In the genomic region with DNA sequence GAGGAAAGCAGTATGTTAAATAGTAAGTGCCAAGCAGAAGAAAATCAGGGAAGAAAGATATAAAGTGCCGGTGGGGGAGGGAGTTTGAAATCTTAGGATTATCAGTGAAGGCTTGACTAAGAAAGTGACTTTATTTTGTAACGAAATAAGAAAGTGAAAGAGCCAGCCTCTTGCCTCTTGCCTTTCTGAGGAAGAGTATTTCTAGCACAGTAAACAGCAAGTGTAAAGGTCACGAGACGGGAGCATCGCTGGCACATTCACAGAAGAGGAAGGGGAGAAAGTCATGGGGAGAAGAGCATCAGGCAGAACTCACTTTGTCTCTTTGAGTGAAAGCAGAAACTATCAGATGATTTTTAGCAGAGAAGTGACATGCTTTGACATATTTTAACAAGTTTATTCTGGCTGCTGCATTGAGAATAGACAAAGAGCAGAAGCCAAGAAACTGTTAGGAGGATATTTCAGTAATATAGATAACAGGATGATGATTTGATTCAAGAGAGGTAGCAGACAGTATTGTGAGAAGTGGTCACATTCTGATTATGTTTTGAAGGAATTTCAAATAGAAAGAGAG, we compare ENCODE assay signal across 12 cellular contexts.
A peak's percentile ranks its signal among the peaks of the same experiment; 100 is the strongest.
DNase-seq lines count a peak whose midpoint lies in the region; ATAC-seq, FAIRE-seq and TF ChIP-seq lines count a peak whose summit lies in the region.
"Had no signal": no experiment of that assay in that cellular context is flagged by ENCODE, and none has a peak within 500 bp of the region (broad histone marks: within the 10 kb centered on the region; RNA-seq: fewer than 3 reads in every experiment).

No MANE protein-coding gene starts in this region.

- FAIRE-seq in HepG2 (lab: Jason Lieb, UNC) = no peak
- FAIRE-seq: endothelial cell of umbilical vein had no signal

- peaks cover 0 to 14% (median 0%) of the 10 kb centered on the region in 12 donors for H3K9me3 ChIP-seq in heart left ventricle
- no peaks in the 10 kb centered on the region for H3K9me3 ChIP-seq in HepG2 (ENCODE audit: low read length)
- H3K9me3 ChIP-seq in upper lobe of left lung = no peaks in the 10 kb centered on the region

- no peak overlapping the region for H3K4me3 ChIP-seq in heart left ventricle
- no peak overlapping the region for H3K4me3 ChIP-seq in HepG2 (replicated peaks in 1 of 3; ENCODE audit: insufficient read depth in 1 of 3, low read depth in 2 of 3, low read length in 3 of 3)
- no peak overlapping the region for H3K4me3 ChIP-seq in upper lobe of left lung

- TF ChIP-seq EP300 in HepG2 (IDR thresholded peaks at IDR 0.05; ENCODE audit: low read depth in 2 of 2, low read length in 2 of 2) = no peak
- TF ChIP-seq EP300 in HepG2 (CRISPR knock-in tag; IDR thresholded peaks at IDR 0.05; ENCODE audit: borderline replicate concordance) = no peak
- peak in 1 of 4 donors; percentile 52 for TF ChIP-seq EP300 in upper lobe of left lung (IDR thresholded peaks at IDR 0.05)

- in situ Hi-C loops in HepG2 (cut with HindIII; ENCODE audit: extremely low pct_ligation_motif_present, low pct_unique_long_range_greater_than_20kb) = no loop called here

- H3K27me3 ChIP-seq in heart left ventricle = no peaks in the 10 kb centered on the region
- no peaks in the 10 kb centered on the region for H3K27me3 ChIP-seq in HepG2 (ENCODE audit: control insufficient read depth in 1 of 2, insufficient read depth in 2 of 2, low read length in 2 of 2)
- no peaks in the 10 kb centered on the region for H3K27me3 ChIP-seq in upper lobe of left lung

- H3K27ac ChIP-seq in heart left ventricle = peak overlapping the region in 11 of 12 donors; percentile 17 to 84 (median 71)
- no peak overlapping the region for H3K27ac ChIP-seq in HepG2 (ENCODE audit: extremely low read length, insufficient read depth, low read length)
- peak overlapping the region; percentile 32 to 62 (median 41) for H3K27ac ChIP-seq in upper lobe of left lung

- no peaks in the 10 kb centered on the region for H4K20me1 ChIP-seq in HepG2 (ENCODE audit: insufficient read depth, low read length)

- intact Hi-C loops in heart left ventricle (cut with DNase I) = loop anchor here in 4 of 10 donors (5.0 to 10.0 kb wide), 2 partner anchors 315 to 317 kb away; partner anchors contain the start of gene CAMK2D (in 4 of the 4)
- intact Hi-C loops in left ventricle myocardium superior (cut with micrococcal nuclease) = no loop called here
- intact Hi-C loops in HepG2 (cut with micrococcal nuclease; ENCODE audit: unreplicated experiment) = no loop called here

- H3K36me3 ChIP-seq in heart left ventricle (no peaks in the 10 kb centered on the region), HepG2 (replicated peaks in 1 of 2; ENCODE audit: control insufficient read depth in 1 of 2, insufficient read depth in 2 of 2, low read length in 2 of 2) (no peaks in the 10 kb centered on the region), upper lobe of left lung (no peaks in the 10 kb centered on the region)

- no TSS peak for BruUV-seq in HepG2 (replicated peaks; lab: Mats Ljungman, UMichigan)

- no peak overlapping the region for H2AFZ ChIP-seq in HepG2 (ENCODE audit: low read length)

- WGBS in heart left ventricle, 4 donors = 13 to 22% (median 16%) methylated on average over 5 of the region's 5 CpGs
- WGBS in HepG2 (ENCODE audit: low lambda C conversion rate) = 31% methylated on average over 5 of the region's 5 CpGs
- 37 to 42% methylated on average over 5 of the region's 5 CpGs for WGBS in upper lobe of left lung, 2 donors

- no peak for TF ChIP-seq CTCF in heart left ventricle (IDR thresholded peaks at IDR 0.05)
- no peak for TF ChIP-seq CTCF in HepG2 (CRISPR knock-in tag; IDR thresholded peaks at IDR 0.05)
- TF ChIP-seq CTCF in upper lobe of left lung (IDR thresholded peaks at IDR 0.05) = no peak

- no peak for TF ChIP-seq RAD21 in HepG2 (CRISPR knock-in tag; IDR thresholded peaks at IDR 0.05)

- no peaks in the 10 kb centered on the region for H3K79me2 ChIP-seq in HepG2 (ENCODE audit: insufficient read depth, low read length)

- POLR2A ChIA-PET in HepG2 (lab: Yijun Ruan, JAX) = interaction anchor here (1.0 kb wide), 1 partner anchor 20 kb away, joined by 3 read pairs; no protein-coding TSS in a partner anchor

- CTCF ChIA-PET in HepG2 (lab: Yijun Ruan, JAX; ENCODE audit: low intra/inter-chr PET ratio, low total read pairs) = no interaction called here

- no peak for TF ChIP-seq POLR2A in heart left ventricle (IDR thresholded peaks at IDR 0.05)
- no peak for TF ChIP-seq POLR2A in HepG2 (IDR thresholded peaks at IDR 0.05; ENCODE audit: insufficient read depth in 1 of 2, low read depth in 2 of 2, low read length in 2 of 2)
- no peak for TF ChIP-seq POLR2A in upper lobe of left lung (IDR thresholded peaks at IDR 0.05)

- ATAC-seq in heart left ventricle (no peak), left ventricle myocardium superior (no peak), HG03108 (IDR thresholded peaks at IDR 0.05; ENCODE audit: unreplicated experiment) (peak; percentile 74), HepG2 (no peak; the same call in 2 of the 3 replicates), upper lobe of left lung (ENCODE audit: low FRiP score in 2 of 2) (no peak), GM21367 (IDR thresholded peaks at IDR 0.05; ENCODE audit: unreplicated experiment) (no peak)
- ATAC-seq: T-cell had no signal

- DNase-seq in heart left ventricle (peak in 1 of 5 donors; percentile 34), left ventricle myocardium superior (no peak), HepG2 (ENCODE audit: low spot score) (no peak), upper lobe of left lung (no peak), iPS-NIHi7 (ENCODE audit: extremely low spot score) (no peak), AG08395 (ENCODE audit: low spot score) (no peak)
- DNase-seq: activated naive CD4-positive, alpha-beta T cell; NCI-H2171; T-cell had no signal

- H3K4me1 ChIP-seq in heart left ventricle (peaks cover 0 to 67% (median 39%) of the 10 kb centered on the region in 12 donors), HepG2 (ENCODE audit: insufficient read depth, low read length) (peaks cover 14% of the 10 kb centered on the region), upper lobe of left lung (peaks cover 17 to 34% (median 27%) of the 10 kb centered on the region in 4 donors)

- no peak overlapping the region for H3K9ac ChIP-seq in HepG2 (ENCODE audit: insufficient read depth, low read depth, low read length)

- H3K4me2 ChIP-seq in HepG2 (ENCODE audit: low read depth, low read length) = no peak overlapping the region; the same call in 1 of the 2 replicates

TF ChIP-seq in HepG2, 621 proteins besides CTCF, POLR2A, EP300 and RAD21:
- TF ChIP-seq ASH2L (IDR thresholded peaks at IDR 0.05; ENCODE audit: insufficient read length, low read depth, low read length) (no peak), HNF4A (CRISPR knock-in tag; IDR thresholded peaks at IDR 0.05) (0 out of 2 replicates have a peak, but pooled peaks have one; percentile 11), ZNF510 (CRISPR knock-in tag; IDR thresholded peaks at IDR 0.05; ENCODE audit: low read depth) (no peak), ZNF550 (CRISPR knock-in tag; IDR thresholded peaks at IDR 0.05; ENCODE audit: borderline replicate concordance) (no peak)
